Comparison of ENCODE assay signal across 1 cellular context in the genomic region with DNA sequence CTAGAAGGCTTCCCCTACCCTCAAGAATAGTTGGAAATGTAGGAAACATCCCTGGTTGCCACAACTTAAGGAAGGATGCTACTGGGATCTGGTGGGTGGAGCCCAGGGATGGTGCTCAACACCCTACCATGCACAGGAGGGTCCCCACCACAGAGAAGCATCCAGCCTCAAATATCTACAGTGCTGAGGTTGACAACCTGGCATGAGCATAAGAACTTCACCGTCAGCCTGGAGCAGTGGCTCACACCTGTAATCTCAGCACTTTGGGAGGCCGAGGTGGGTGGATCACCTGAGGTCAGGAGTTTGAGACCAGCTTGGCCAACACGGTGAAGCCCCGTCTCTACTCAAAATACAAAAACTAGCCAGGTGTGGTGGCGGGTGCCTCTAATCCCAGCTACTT.
TF ChIP-seq lines count a peak whose summit lies in the region.

No MANE protein-coding gene starts in this region.

TF ChIP-seq in WTC11, 78 proteins besides CTCF, POLR2A, EP300 and RAD21 (continued from another document):
- TF ChIP-seq E2F1 (CRISPR knock-in tag; IDR thresholded peaks at IDR 0.05): no peak
